In genomic region chr13:114127473-114128347, GRCh38 we compare ENCODE assay signal across 9 cellular contexts. TPM values are rescaled to one million over a fixed set of nuclear protein-coding genes. Genes with fewer than 3 reads are reported as not detected.
DNase-seq lines count a peak whose midpoint lies in the region; ATAC-seq and TF ChIP-seq lines count a peak whose summit lies in the region.
"Had no signal": no experiment of that assay in that cellular context is flagged by ENCODE, and none has a peak within 500 bp of the region (broad histone marks: within the 10 kb centered on the region; RNA-seq: fewer than 3 reads in every experiment).

No MANE protein-coding gene starts in this region.

- ATAC-seq in heart left ventricle (peak; percentile 21 to 37 (median 30)), GM18907 (IDR thresholded peaks at IDR 0.05; ENCODE audit: unreplicated experiment) (no peak)

- H3K9me3 ChIP-seq in GM23248 (ENCODE audit: low read depth) = no peaks in the 10 kb centered on the region
- H3K9me3 ChIP-seq in heart left ventricle = no peaks in the 10 kb centered on the region
- H3K9me3 ChIP-seq in skeletal muscle satellite cell (replicated peaks; ENCODE audit: low read length) = no peaks in the 10 kb centered on the region

- H3K27ac Mint-ChIP-seq in activated CD4-positive, alpha-beta memory T cell treated with anti-CD3 and anti-CD28 coated beads for 36 hours = peak overlapping the region; percentile 93

- H3K4me1 ChIP-seq in GM23248 (ENCODE audit: insufficient read depth) (peaks cover 27% of the 10 kb centered on the region), heart left ventricle (peaks cover 0 to 82% (median 47%) of the 10 kb centered on the region in 12 donors), skeletal muscle satellite cell (ENCODE audit: control insufficient read depth, insufficient read depth, low read length) (peaks cover 69% of the 10 kb centered on the region)

- H3K4me3 ChIP-seq in GM23248 (no peak overlapping the region), heart left ventricle (peak overlapping the region in 6 of 12 donors; percentile 21 to 93 (median 38)), skeletal muscle satellite cell (ENCODE audit: low read length) (peak overlapping the region; percentile 60)

- TF ChIP-seq POLR2A in heart left ventricle (IDR thresholded peaks at IDR 0.05) = no peak

- no peaks in the 10 kb centered on the region for H3K27me3 Mint-ChIP-seq in activated CD4-positive, alpha-beta memory T cell treated with anti-CD3 and anti-CD28 coated beads for 36 hours

- H2AFZ ChIP-seq in GM23248 = no peak overlapping the region

- 71 to 73% methylated on average over 15 of the region's 15 CpGs for WGBS in GM23248 (ENCODE audit: low coverage in 1 of 2, low lambda C conversion rate in 2 of 2, missing lambda C conversion rate in 2 of 2), 2 experiments
- WGBS in heart left ventricle, 4 donors = 35 to 44% (median 39%) methylated on average over 15 of the region's 15 CpGs

- peaks cover 37% of the 10 kb centered on the region for H3F3A ChIP-seq in GM23248 (ENCODE audit: insufficient read depth)

- H3K9ac ChIP-seq in GM23248 (peak overlapping the region; percentile 49; the same call in 1 of the 2 replicates), skeletal muscle satellite cell (ENCODE audit: low read depth, low read length) (peak overlapping the region; percentile 78)

- intact Hi-C loops in activated CD4-positive, alpha-beta memory T cell treated with anti-CD3 and anti-CD28 coated beads for 36 hours (cut with micrococcal nuclease) = loop anchor here (2.0 to 10.0 kb wide), 2 partner anchors 13 to 313 kb away; no protein-coding TSS in a partner anchor
- intact Hi-C loops in heart left ventricle (cut with DNase I) = loop anchor here in 1 of 10 donors (2.0 kb wide), 1 partner anchor 63 kb away; no protein-coding TSS in a partner anchor

- H3K4me3 Mint-ChIP-seq in activated CD4-positive, alpha-beta memory T cell treated with anti-CD3 and anti-CD28 coated beads for 36 hours = peak overlapping the region; percentile 97

- H3K36me3 ChIP-seq in GM23248 (ENCODE audit: low read depth) (no peaks in the 10 kb centered on the region), heart left ventricle (peaks cover 0 to 4% (median 0%) of the 10 kb centered on the region in 9 donors), skeletal muscle satellite cell (ENCODE audit: insufficient read depth, low read length) (no peaks in the 10 kb centered on the region)

- DNase-seq in GM23248 (no peak), heart left ventricle (peak in 1 of 5 donors; percentile 45), NCI-H2081 treated with DMSO at 0.1 percent for 48 hours (lab: John Stamatoyannopoulos, UW) (no peak), GM10248 (ENCODE audit: extremely low spot score) (no peak)
- DNase-seq in activated CD4-positive, alpha-beta memory T cell treated with anti-CD3 and anti-CD28 coated beads for 36 hours = no peak
- DNase-seq: NCI-H1105 treated with DMSO at 0.1 percent for 48 hours had no signal

- no peaks in the 10 kb centered on the region for H3K9me2 ChIP-seq in GM23248 (ENCODE audit: insufficient read depth)

- peaks cover 72% of the 10 kb centered on the region for H3K4me1 Mint-ChIP-seq in activated CD4-positive, alpha-beta memory T cell treated with anti-CD3 and anti-CD28 coated beads for 36 hours (ENCODE audit: low read depth)

- H3K4me2 ChIP-seq in GM23248 (ENCODE audit: unreplicated experiment) = peak overlapping the region; percentile 90
- H3K4me2 ChIP-seq in skeletal muscle satellite cell (ENCODE audit: low read length) = peak overlapping the region; percentile 98

- peaks cover 10% of the 10 kb centered on the region for H3K9me3 Mint-ChIP-seq in activated CD4-positive, alpha-beta memory T cell treated with anti-CD3 and anti-CD28 coated beads for 36 hours

- H4K20me1 ChIP-seq in GM23248 (ENCODE audit: insufficient read depth) = no peaks in the 10 kb centered on the region

- POLR2A ChIA-PET in activated CD4-positive, alpha-beta memory T cell treated with anti-CD3 and anti-CD28 coated beads for 36 hours (lab: Charles Lee) = interaction anchor here (1.3 kb wide), 1 partner anchor 15 kb away, joined by 3 read pairs; no protein-coding TSS in a partner anchor
- POLR2A ChIA-PET in GM10248 (lab: Yijun Ruan, JAX) = no interaction called here

- peaks cover 88% of the 10 kb centered on the region for H3K79me2 ChIP-seq in GM23248 (ENCODE audit: insufficient read depth)

- H3K36me3 Mint-ChIP-seq in activated CD4-positive, alpha-beta memory T cell treated with anti-CD3 and anti-CD28 coated beads for 36 hours = peaks cover 26% of the 10 kb centered on the region

- H3K27ac ChIP-seq in GM23248 (peak overlapping the region; percentile 96; the same call in 1 of the 2 replicates), heart left ventricle (peak overlapping the region in 11 of 12 donors; percentile 47 to 94 (median 71))

- no peak for TF ChIP-seq CTCF in heart left ventricle (IDR thresholded peaks at IDR 0.05)
- no peak for TF ChIP-seq CTCF in GM10248 (IDR thresholded peaks at IDR 0.05; ENCODE audit: control extremely low read depth, extremely low read depth, low read depth, missing control alignments)

- CTCF ChIA-PET in activated CD4-positive, alpha-beta memory T cell treated with anti-CD3 and anti-CD28 coated beads for 36 hours (lab: Charles Lee) = interaction anchor here (1.0 to 1.3 kb wide), 4 partner anchors 19 to 62 kb away, joined by 3 to 4 read pairs (median 4); no protein-coding TSS in a partner anchor
- CTCF ChIA-PET in GM10248 (lab: Yijun Ruan, JAX) = no interaction called here

- in situ Hi-C loops in GM23248 (cut with MboI) = no loop called here

- H3K27me3 ChIP-seq in GM23248 (replicated peaks; ENCODE audit: insufficient read depth) = no peaks in the 10 kb centered on the region
- no peaks in the 10 kb centered on the region for H3K27me3 ChIP-seq in heart left ventricle
- no peaks in the 10 kb centered on the region for H3K27me3 ChIP-seq in skeletal muscle satellite cell (ENCODE audit: control insufficient read depth, insufficient read depth, low read length)

RNA-seq across cellular contexts. Expression of gene RASA3, which starts 4.7 kb away (rescaled TPM):
- 36.7 and 46.2 TPM in 2 replicates for total RNA-seq in GM23248 (2014; rRNA removed; shearing (Covaris generic))
- polyA plus RNA-seq in GM23248 (2016; fragmentation: Nextera tagmentation; extraction: Ambion mirVana) (30.0 and 34.3 TPM in 2 replicates), heart left ventricle (1 to 10 TPM; 4.8 to 9.0 TPM)
- total RNA-seq in activated CD4-positive, alpha-beta memory T cell treated with anti-CD3 and anti-CD28 coated beads for 36 hours = 10 to 100 TPM; 45.9 to 49.3 TPM
- 10 to 100 TPM in 5 of 9 donors, 1 to 10 TPM in 4; 7.2 to 24.2 (median 10.5) TPM for total RNA-seq in heart left ventricle
- total RNA-seq in skeletal muscle satellite cell (2012; rRNA removed) = 33.2 and 35.2 TPM in 2 replicates

RNA-seq across cellular contexts. Expression of gene CFAP97D2, which starts 51.3 kb away (rescaled TPM):
- total RNA-seq in GM23248 (2014; rRNA removed; shearing (Covaris generic)) = not detected in 2 replicates
- polyA plus RNA-seq in GM23248 (2016; fragmentation: Nextera tagmentation; extraction: Ambion mirVana) = not detected in 2 replicates
- not detected for total RNA-seq in activated CD4-positive, alpha-beta memory T cell treated with anti-CD3 and anti-CD28 coated beads for 36 hours
- total RNA-seq in heart left ventricle = not detected
- not detected for polyA plus RNA-seq in heart left ventricle
- 0.25 TPM in 1 of 2 replicates, not detected in the other for total RNA-seq in skeletal muscle satellite cell (2012; rRNA removed)
- total RNA-seq: RPMI7951 had no signal
